In the genomic region with DNA sequence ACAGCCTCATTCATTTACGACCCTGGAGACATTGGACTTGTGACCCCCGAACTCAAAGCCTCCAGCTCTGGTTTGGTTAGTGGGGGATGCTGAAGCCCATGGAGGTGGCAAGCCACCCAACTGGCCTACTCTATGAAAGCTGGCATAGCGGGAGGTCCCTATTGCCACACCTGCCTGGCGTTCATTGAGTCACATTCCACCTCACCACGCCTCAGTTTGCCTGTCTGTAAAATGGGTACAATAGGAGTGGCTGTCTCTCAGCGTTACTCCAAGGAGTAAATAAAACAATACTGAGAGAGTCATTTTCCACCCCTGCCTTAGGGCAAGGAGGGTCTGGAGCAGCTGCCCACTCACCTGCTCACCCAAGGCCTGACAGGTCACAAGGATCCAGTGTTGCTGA, we compare ENCODE assay signal across 9 cellular contexts.
"Had no signal": no experiment of that assay in that cellular context is flagged by ENCODE, and none has a peak within 500 bp of the region (broad histone marks: within the 10 kb centered on the region; RNA-seq: fewer than 3 reads in every experiment).

No MANE protein-coding gene starts in this region.

- H3K9me3 Mint-ChIP-seq: GM23338, H9 had no signal

- H3K27ac Mint-ChIP-seq: GM23338 had no signal

- DNase-seq: H9, HCEC 1CT, IMR-90, KBM-7 had no signal

- H3K4me3 Mint-ChIP-seq: GM23338, H9 had no signal

- H3K4me3 ChIP-seq: GM23338 had no signal

- ATAC-seq: GM23338 had no signal

- H3K27ac ChIP-seq: HL-60, KMS-11 had no signal

- FAIRE-seq: H1, H54 had no signal

- H3K4me2 ChIP-seq: GM23338, KMS-11 had no signal
